ENCODE assay signal across 18 cellular contexts in the genomic region with DNA sequence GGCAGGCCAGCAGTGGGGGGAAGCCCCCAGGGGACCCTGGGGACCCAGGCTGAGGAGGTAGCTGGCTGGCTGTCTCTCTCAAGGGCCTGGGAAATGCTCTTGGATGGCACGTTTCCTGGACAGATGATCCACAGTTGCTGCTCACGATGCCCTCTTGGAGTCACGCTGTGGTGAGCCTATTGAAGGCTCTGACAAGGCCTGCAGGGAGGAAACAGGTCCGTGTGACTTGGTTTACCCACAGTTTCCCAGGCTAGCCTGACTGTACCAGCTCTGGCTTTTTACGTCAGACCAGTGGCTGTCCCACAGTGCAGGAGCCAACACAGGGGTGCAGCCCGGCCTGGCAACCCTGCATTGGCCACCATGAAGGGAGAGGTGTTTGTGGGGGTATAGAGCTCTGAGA. TPM values are rescaled to one million over a fixed set of nuclear protein-coding genes. Genes with fewer than 3 reads are reported as not detected.
DNase-seq lines count a peak whose midpoint lies in the region; ATAC-seq, FAIRE-seq and TF ChIP-seq lines count a peak whose summit lies in the region.
"Had no signal": no experiment of that assay in that cellular context is flagged by ENCODE, and none has a peak within 500 bp of the region (broad histone marks: within the 10 kb centered on the region; RNA-seq: fewer than 3 reads in every experiment).

No MANE protein-coding gene starts in this region.

- peak overlapping the region in 7 of 11 experiments; percentile 2 to 39 (median 34); a peak in 10 of 22 replicates for H3K4me2 ChIP-seq in BLaER1 treated with 17β-estradiol and CSF1 and Interleukin-3, amounts not matched to agents 10 nM and 100 nM
- no peak overlapping the region for H3K4me2 ChIP-seq in astrocyte (ENCODE audit: low read length)
- H3K4me2 ChIP-seq: KMS-11 had no signal

- H3K36me3 Mint-ChIP-seq in astrocyte (ENCODE audit: low read depth, unreplicated experiment): no peaks in the 10 kb centered on the region

- peaks cover 4% of the 10 kb centered on the region for H3K4me1 Mint-ChIP-seq in astrocyte (ENCODE audit: low read depth, unreplicated experiment)

- no peaks in the 10 kb centered on the region for H3K27me3 ChIP-seq in BLaER1 treated with 17β-estradiol and CSF1 and Interleukin-3, amounts not matched to agents 10 nM and 100 nM
- H3K27me3 ChIP-seq in astrocyte (ENCODE audit: insufficient read depth, low read length) (no peaks in the 10 kb centered on the region), dorsolateral prefrontal cortex (no peaks in the 10 kb centered on the region)

- intact Hi-C loops in dorsolateral prefrontal cortex (cut with DNase I): loop anchor here (5.0 kb wide), 5 partner anchors 131 to 421 kb away; partner anchors contain the start of genes CDPF1 (in 1 of the 2), CELSR1 (in 1 of the 2) and GTSE1 (in 1 of the 2)

- H3K79me2 ChIP-seq in astrocyte (ENCODE audit: insufficient read depth, low read length): no peaks in the 10 kb centered on the region

- H3K9ac ChIP-seq in BLaER1 treated with 17β-estradiol and CSF1 and Interleukin-3, amounts not matched to agents 10 nM and 100 nM: peak overlapping the region in 7 of 11 experiments; percentile 5 to 41 (median 23); a peak in 6 of 22 replicates
- H3K9ac ChIP-seq in astrocyte (ENCODE audit: low read length): peak overlapping the region; percentile 14
- H3K9ac ChIP-seq: KMS-11 had no signal

- no peaks in the 10 kb centered on the region for H3K9me3 Mint-ChIP-seq in astrocyte (ENCODE audit: unreplicated experiment)

- peaks cover 38 to 78% (median 62%) of the 10 kb centered on the region in 10 experiments for H3K4me1 ChIP-seq in BLaER1 treated with 17β-estradiol and CSF1 and Interleukin-3, amounts not matched to agents 10 nM and 100 nM
- peaks cover 14% of the 10 kb centered on the region for H3K4me1 ChIP-seq in astrocyte (ENCODE audit: insufficient read depth, low read length)

- no peaks in the 10 kb centered on the region for H4K20me1 ChIP-seq in BLaER1 treated with 17β-estradiol and CSF1 and Interleukin-3, amounts not matched to agents 10 nM and 100 nM
- peaks cover 14% of the 10 kb centered on the region for H4K20me1 ChIP-seq in astrocyte (ENCODE audit: insufficient read depth, low read length)

- no peak overlapping the region for H3K4me3 ChIP-seq in BLaER1 treated with 17β-estradiol and CSF1 and Interleukin-3, amounts not matched to agents 10 nM and 100 nM
- no peak overlapping the region for H3K4me3 ChIP-seq in astrocyte (ENCODE audit: insufficient read depth, low read depth, low read length)
- no peak overlapping the region for H3K4me3 ChIP-seq in dorsolateral prefrontal cortex

- no peaks in the 10 kb centered on the region for H3K9me3 ChIP-seq in BLaER1 treated with 17β-estradiol and CSF1 and Interleukin-3, amounts not matched to agents 10 nM and 100 nM (replicated peaks in 1 of 11)
- H3K9me3 ChIP-seq in astrocyte (ENCODE audit: insufficient read depth, low read depth, low read length): no peaks in the 10 kb centered on the region

- peaks cover 23% of the 10 kb centered on the region for H3K27me3 Mint-ChIP-seq in astrocyte (ENCODE audit: low read depth, unreplicated experiment)

- TF ChIP-seq CTCF in 22Rv1 (IDR thresholded peaks at IDR 0.05) (no peak), astrocyte (IDR thresholded peaks at IDR 0.05; ENCODE audit: insufficient read depth, low read depth, low read length) (no peak), dorsolateral prefrontal cortex (IDR thresholded peaks at IDR 0.05 in 54 of 56, conservative IDR thresholded peaks at IDR 0.05 in 2 of 56; ENCODE audit: low read depth in 1 of 56, partially characterized antibody in 56 of 56) (no peak)

- H2AFZ ChIP-seq in astrocyte (ENCODE audit: low read depth, low read length): no peak overlapping the region

- H3K27ac ChIP-seq in 22Rv1: peak overlapping the region; percentile 17; the same call in 1 of the 2 replicates
- peak overlapping the region in 3 of 11 experiments; percentile 14 to 40 (median 22); a peak in 1 of 22 replicates for H3K27ac ChIP-seq in BLaER1 treated with 17β-estradiol and CSF1 and Interleukin-3, amounts not matched to agents 10 nM and 100 nM
- H3K27ac ChIP-seq in astrocyte (ENCODE audit: low read depth, low read length): no peak overlapping the region
- no peak overlapping the region for H3K27ac ChIP-seq in dorsolateral prefrontal cortex
- H3K27ac ChIP-seq: KMS-11 had no signal

- FAIRE-seq in astrocyte (lab: Jason Lieb, UNC): no peak
- FAIRE-seq: HepG2 had no signal

- no peak overlapping the region for H3K4me3 Mint-ChIP-seq in astrocyte (ENCODE audit: unreplicated experiment)

- no peak overlapping the region for H3K27ac Mint-ChIP-seq in astrocyte (ENCODE audit: unreplicated experiment)

- H3K36me3 ChIP-seq in BLaER1 treated with 17β-estradiol and CSF1 and Interleukin-3, amounts not matched to agents 10 nM and 100 nM: no peaks in the 10 kb centered on the region
- H3K36me3 ChIP-seq in astrocyte (ENCODE audit: insufficient read depth, low read length): no peaks in the 10 kb centered on the region

- DNase-seq in astrocyte (ENCODE audit: low read depth) (no peak), myocyte (ENCODE audit: low read depth) (peak; percentile 10), dorsolateral prefrontal cortex (no peak)
- DNase-seq: ACHN, COR-L47, GDM1, NCI-H1417 treated with DMSO at 0.1 percent for 48 hours, NCI-H187 treated with DMSO at 0.1 percent for 48 hours, NCI-H2227 treated with DMSO at 0.1 percent for 48 hours, NCI-H510A treated with DMSO at 0.1 percent for 48 hours, NCI-H774, SHP77 treated with DMSO at 0.1 percent for 48 hours had no signal

- ATAC-seq in HG03135 (IDR thresholded peaks at IDR 0.05; ENCODE audit: unreplicated experiment) (no peak), HG02759 (IDR thresholded peaks at IDR 0.05; ENCODE audit: unreplicated experiment) (no peak)
- ATAC-seq: HepG2 had no signal

RNA-seq across cellular contexts. Expression of gene PPARA, which starts 29.2 kb away (rescaled TPM):
- total RNA-seq in astrocyte (8.4 and 9.6 TPM in 2 replicates), myocyte (17.5 and 26.3 TPM in 2 replicates), dorsolateral prefrontal cortex (10 to 100 TPM; 13.9 to 53.9 (median 22.6) TPM)
- polyA plus RNA-seq in myocyte (2012): 7.7 TPM
